In the genomic region with DNA sequence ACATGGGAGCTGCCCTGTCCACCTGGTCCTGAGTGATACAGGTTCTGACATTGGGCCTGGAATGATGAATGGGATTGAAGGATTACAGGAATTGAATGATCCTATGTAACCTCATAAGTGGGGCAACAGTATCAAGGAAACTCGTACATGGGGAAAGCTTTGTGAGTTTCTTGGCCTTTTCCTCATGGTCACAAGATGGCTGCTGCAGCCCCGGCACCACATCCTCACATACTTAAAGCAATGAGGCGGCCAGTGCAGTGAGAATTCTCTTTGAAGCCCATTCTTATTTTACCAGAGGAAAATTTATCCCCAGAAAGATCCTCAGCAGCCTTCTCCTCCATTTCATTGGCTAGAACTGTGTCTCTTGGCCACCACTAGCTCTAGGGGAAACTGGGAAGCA, we compare ENCODE assay signal across 27 cellular contexts.
"Had no signal": no experiment of that assay in that cellular context is flagged by ENCODE, and none has a peak within 500 bp of the region (broad histone marks: within the 10 kb centered on the region; RNA-seq: fewer than 3 reads in every experiment).

No MANE protein-coding gene starts in this region.

- DNase-seq: stimulated activated CD4-positive, alpha-beta T cell treated with anti-CD3 and anti-CD28 coated beads, Interleukin-2, amount 100 ng/mL, for 48 hours; stimulated activated CD4-positive, alpha-beta T cell treated with anti-CD3 and anti-CD28 coated beads, Interleukin-4, amount 100 ng/mL, for 1 hour; stimulated activated CD4-positive, alpha-beta T cell treated with anti-CD3 and anti-CD28 coated beads, Interleukin-4, amount 100 ng/mL, for 24 hours; stimulated activated CD4-positive, alpha-beta T cell treated with anti-CD3 and anti-CD28 coated beads, Interleukin-4, amount 100 ng/mL, for 4 hours; stimulated activated CD8-positive, alpha-beta memory T cell treated with anti-CD3 and anti-CD28 coated beads, Interleukin-4, amount 100 ng/mL, for 48 hours; stimulated activated naive B cell treated with anti-CD40 and anti-IgM and Interleukin-4, amounts not matched to agents 10 μg/mL and 1 μg/mL and 100 μg/mL, for 72 hours; stimulated activated naive CD4-positive, alpha-beta T cell; stimulated activated naive CD4-positive, alpha-beta T cell treated with Interleukin-2 at 50 U/mL for 16 hours; stimulated activated naive CD8-positive, alpha-beta T cell treated with anti-CD3 and anti-CD28 coated beads, Interleukin-15, amount 100 ng/mL, for 72 hours; stimulated activated naive CD8-positive, alpha-beta T cell treated with anti-CD3 and anti-CD28 coated beads, Interleukin-15, Interleukin-2, amounts not matched to agents 100 U/mL and 50 U/mL, for 24 hours; stomach; substantia nigra; testis; thyroid gland; tibial artery; transverse colon; trophoblast cell; upper lobe of left lung; upper lobe of right lung; uterus had no signal

- H3K4me3 ChIP-seq: stomach, suprapubic skin, testis, thoracic aorta, thyroid gland, tibial artery, tibial nerve, transverse colon, upper lobe of left lung, upper lobe of right lung, uterus, vagina had no signal

- H3K27ac ChIP-seq: stomach, suprapubic skin, testis, thoracic aorta, thyroid gland, tibial artery, tibial nerve, transverse colon, upper lobe of left lung, upper lobe of right lung, uterus, vagina had no signal

- H3K36me3 ChIP-seq: stomach, suprapubic skin, thoracic aorta, thyroid gland, tibial artery, tibial nerve, transverse colon, upper lobe of left lung, upper lobe of right lung, uterus, vagina had no signal

- H3K27me3 ChIP-seq: stomach, suprapubic skin, testis, thyroid gland, tibial artery, tibial nerve, transverse colon, upper lobe of left lung, upper lobe of right lung, uterus, vagina had no signal

- H3K9me3 ChIP-seq: suprapubic skin, testis, thoracic aorta, thyroid gland, transverse colon, upper lobe of left lung, upper lobe of right lung, uterus, vagina had no signal

- ATAC-seq: stimulated activated effector memory CD8-positive, alpha-beta T cell treated with anti-CD3 and anti-CD28 coated beads, Interleukin-12 subunit alpha, Interleukin-12 subunit beta, amount 100 ng/mL, for 72 hours; stimulated activated memory B cell treated with anti-CD40 and anti-IgM and Interleukin-4, amounts not matched to agents 10 μg/mL and 1 μg/mL and 100 μg/mL, for 72 hours; stimulated activated naive B cell treated with anti-CD40 and anti-IgM and Interleukin-4, amounts not matched to agents 10 μg/mL and 1 μg/mL and 100 μg/mL, for 72 hours; stimulated activated naive CD8-positive, alpha-beta T cell treated with anti-CD3 and anti-CD28 coated beads, Interleukin-15, amount 100 ng/mL, for 72 hours; stimulated activated naive CD8-positive, alpha-beta T cell treated with anti-CD3 and anti-CD28 coated beads, Interleukin-15, Interleukin-2, amounts not matched to agents 100 U/mL and 50 U/mL, for 24 hours; upper lobe of right lung had no signal

- FAIRE-seq: urothelium cell line had no signal

- H3K4me1 ChIP-seq: stomach, suprapubic skin, testis, thyroid gland, tibial artery, tibial nerve, transverse colon, upper lobe of left lung, upper lobe of right lung, uterus, vagina had no signal
